Comparison of ENCODE assay signal across 9 cellular contexts in the genomic region with DNA sequence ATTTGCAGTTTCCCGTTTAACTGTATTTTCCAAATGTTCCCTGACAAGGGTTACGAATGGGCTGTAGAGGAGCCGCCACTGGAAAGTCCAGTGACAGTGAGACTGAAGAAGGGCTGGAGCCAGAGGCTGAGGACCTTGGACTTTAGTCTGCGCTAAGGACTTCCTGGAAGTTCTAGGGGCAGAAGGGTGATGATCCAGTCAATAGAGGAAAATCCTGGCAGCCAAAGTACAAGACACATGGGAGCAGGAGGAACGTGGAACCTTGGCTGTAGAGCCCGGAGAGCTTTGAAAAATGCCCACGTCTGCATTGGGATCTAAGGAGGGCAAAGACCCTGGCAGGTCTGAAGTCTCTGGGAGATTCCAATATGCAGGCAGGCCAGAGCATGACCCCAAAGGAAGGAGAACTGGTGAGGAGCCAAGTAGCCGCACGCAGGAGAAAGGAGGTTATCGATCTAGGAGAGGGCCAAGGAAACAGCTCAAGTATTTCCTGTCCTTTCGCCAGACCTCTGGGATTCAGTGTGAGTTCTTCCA. TPM values are rescaled to one million over a fixed set of nuclear protein-coding genes. Genes with fewer than 3 reads are reported as not detected.
DNase-seq lines count a peak whose midpoint lies in the region; ATAC-seq, FAIRE-seq and TF ChIP-seq lines count a peak whose summit lies in the region.
"Had no signal": no experiment of that assay in that cellular context is flagged by ENCODE, and none has a peak within 500 bp of the region (broad histone marks: within the 10 kb centered on the region; RNA-seq: fewer than 3 reads in every experiment).

No MANE protein-coding gene starts in this region.

- POLR2A ChIA-PET in activated CD4-positive, alpha-beta memory T cell treated with anti-CD3 and anti-CD28 coated beads for 36 hours (lab: Charles Lee), result interaction anchor here (1.4 to 2.3 kb wide), 2 partner anchors 35 to 40 kb away, joined by 3 to 11 read pairs; no protein-coding TSS in a partner anchor

- H3K79me1 ChIP-seq in trophoblast cell (ENCODE audit: low read length), result peaks cover 16% of the 10 kb centered on the region

- H3K9ac ChIP-seq in trophoblast cell (ENCODE audit: low read length), result no peak overlapping the region

- H3K9me3 ChIP-seq in trophoblast cell (ENCODE audit: insufficient read depth, low read depth, low read length), result no peaks in the 10 kb centered on the region

- CTCF ChIA-PET in activated CD4-positive, alpha-beta memory T cell treated with anti-CD3 and anti-CD28 coated beads for 36 hours (lab: Charles Lee), result interaction anchor here (0.6 to 2.8 kb wide), 7 partner anchors 20 to 107 kb away, joined by 3 to 12 read pairs (median 6); no protein-coding TSS in a partner anchor

- no peak overlapping the region for H2AK5ac ChIP-seq in trophoblast cell (ENCODE audit: low read length)

- H3K4ac ChIP-seq in trophoblast cell (ENCODE audit: low read depth, low read length), result no peak overlapping the region

- H3K14ac ChIP-seq in trophoblast cell (ENCODE audit: low read length), result peak overlapping the region; percentile 60

- no peak overlapping the region for H3K4me2 ChIP-seq in trophoblast cell (ENCODE audit: low read length)

- peaks cover 0 to 4% of the 10 kb centered on the region in 2 experiments for H3K36me3 ChIP-seq in trophoblast cell (ENCODE audit: control insufficient read depth in 1 of 2, insufficient read depth in 2 of 2, low read length in 2 of 2)

- no peak overlapping the region for H4K12ac ChIP-seq in trophoblast cell (ENCODE audit: low read depth, low read length)

- peak overlapping the region; percentile 54 for H2BK120ac ChIP-seq in trophoblast cell (ENCODE audit: insufficient read depth, low read length, poor library complexity)

- H3K36me3 Mint-ChIP-seq in activated CD4-positive, alpha-beta memory T cell treated with anti-CD3 and anti-CD28 coated beads for 36 hours, result peaks cover 47% of the 10 kb centered on the region
- H3K36me3 Mint-ChIP-seq in stimulated activated naive B cell treated with anti-CD40 and anti-IgM and Interleukin-4, amounts not matched to agents 10 μg/mL and 1 μg/mL and 100 μg/mL, for 72 hours, result peaks cover 46 to 70% of the 10 kb centered on the region in 2 donors

- no peak overlapping the region for H2AFZ ChIP-seq in trophoblast cell (ENCODE audit: insufficient read depth, low read length, poor library complexity)

- H3K27ac Mint-ChIP-seq in activated CD4-positive, alpha-beta memory T cell treated with anti-CD3 and anti-CD28 coated beads for 36 hours, result peak overlapping the region; percentile 52
- no peak overlapping the region for H3K27ac Mint-ChIP-seq in stimulated activated naive B cell treated with anti-CD40 and anti-IgM and Interleukin-4, amounts not matched to agents 10 μg/mL and 1 μg/mL and 100 μg/mL, for 72 hours

- TF ChIP-seq CTCF in fibroblast of the aortic adventitia (IDR thresholded peaks at IDR 0.05; ENCODE audit: insufficient read depth, low read length), result no peak

- H3K4me3 ChIP-seq in fibroblast of the aortic adventitia (ENCODE audit: low read depth, low read length) (no peak overlapping the region), trophoblast cell (ENCODE audit: low read depth, low read length) (no peak overlapping the region)

- peak; percentile 39 for FAIRE-seq in GM19239 (lab: Jason Lieb, UNC)

- peak overlapping the region; percentile 77 for H4K91ac ChIP-seq in trophoblast cell (ENCODE audit: low read depth, low read length)

- H2BK5ac ChIP-seq in trophoblast cell (ENCODE audit: low read depth, low read length, poor library complexity), result peak overlapping the region; percentile 55

- peaks cover 3% of the 10 kb centered on the region for H3K9me3 Mint-ChIP-seq in activated CD4-positive, alpha-beta memory T cell treated with anti-CD3 and anti-CD28 coated beads for 36 hours
- peaks cover 0 to 6% of the 10 kb centered on the region in 2 donors for H3K9me3 Mint-ChIP-seq in stimulated activated naive B cell treated with anti-CD40 and anti-IgM and Interleukin-4, amounts not matched to agents 10 μg/mL and 1 μg/mL and 100 μg/mL, for 72 hours

- H3K18ac ChIP-seq in trophoblast cell (ENCODE audit: low read length), result peak overlapping the region; percentile 79

- no peak overlapping the region for H3K4me3 Mint-ChIP-seq in activated CD4-positive, alpha-beta memory T cell treated with anti-CD3 and anti-CD28 coated beads for 36 hours
- H3K4me3 Mint-ChIP-seq in stimulated activated naive B cell treated with anti-CD40 and anti-IgM and Interleukin-4, amounts not matched to agents 10 μg/mL and 1 μg/mL and 100 μg/mL, for 72 hours, result no peak overlapping the region

- H3K27ac ChIP-seq in trophoblast cell (ENCODE audit: low read depth, low read length), result no peak overlapping the region

- H3K27me3 Mint-ChIP-seq in activated CD4-positive, alpha-beta memory T cell treated with anti-CD3 and anti-CD28 coated beads for 36 hours, result no peaks in the 10 kb centered on the region
- H3K27me3 Mint-ChIP-seq in stimulated activated naive B cell treated with anti-CD40 and anti-IgM and Interleukin-4, amounts not matched to agents 10 μg/mL and 1 μg/mL and 100 μg/mL, for 72 hours, result no peaks in the 10 kb centered on the region

- H3K23ac ChIP-seq in trophoblast cell (ENCODE audit: low read length), result no peak overlapping the region

- peaks cover 97% of the 10 kb centered on the region for H3K4me1 Mint-ChIP-seq in activated CD4-positive, alpha-beta memory T cell treated with anti-CD3 and anti-CD28 coated beads for 36 hours (ENCODE audit: low read depth)
- H3K4me1 Mint-ChIP-seq in stimulated activated naive B cell treated with anti-CD40 and anti-IgM and Interleukin-4, amounts not matched to agents 10 μg/mL and 1 μg/mL and 100 μg/mL, for 72 hours, result peaks cover 69 to 89% of the 10 kb centered on the region in 2 donors

- peak overlapping the region; percentile 70 for H4K8ac ChIP-seq in trophoblast cell (ENCODE audit: low read depth, low read length)

- intact Hi-C loops in activated CD4-positive, alpha-beta memory T cell treated with anti-CD3 and anti-CD28 coated beads for 36 hours (cut with micrococcal nuclease), result loop anchor here (5.0 to 10.0 kb wide), 2 partner anchors 38 to 279 kb away; partner anchors contain the start of gene ZNF236

- ATAC-seq in HG03095 (IDR thresholded peaks at IDR 0.05; ENCODE audit: unreplicated experiment) (no peak), GM19395 (IDR thresholded peaks at IDR 0.05; ENCODE audit: unreplicated experiment) (no peak)
- no peak for ATAC-seq in stimulated activated naive B cell treated with anti-CD40 and anti-IgM and Interleukin-4, amounts not matched to agents 10 μg/mL and 1 μg/mL and 100 μg/mL, for 72 hours (replicated peaks)

- no peaks in the 10 kb centered on the region for H3K79me2 ChIP-seq in trophoblast cell (ENCODE audit: control insufficient read depth, insufficient read depth, low read length, poor library complexity)

- no CpG with 5 or more reads among the region's 11 CpGs for WGBS in trophoblast cell (ENCODE audit: extremely low coverage, insufficient coverage, insufficient read length)

- H3K4me1 ChIP-seq in trophoblast cell (ENCODE audit: control insufficient read depth in 1 of 2, insufficient read depth in 2 of 2, low read length in 2 of 2), result peaks cover 28 to 32% of the 10 kb centered on the region in 2 experiments

- H2BK12ac ChIP-seq in trophoblast cell (ENCODE audit: low read length), result peak overlapping the region; percentile 75

- no peaks in the 10 kb centered on the region for H3K27me3 ChIP-seq in trophoblast cell (ENCODE audit: insufficient read depth, low read length)

- DNase-seq in GM19239 (ENCODE audit: insufficient read length, low spot score) (no peak), fibroblast of the aortic adventitia (ENCODE audit: low read depth) (peak; percentile 96), trophoblast cell (no peak), DMS114 treated with DMSO at 0.1 percent for 48 hours (lab: John Stamatoyannopoulos, UW; ENCODE audit: unreplicated experiment) (no peak)
- DNase-seq in activated CD4-positive, alpha-beta memory T cell treated with anti-CD3 and anti-CD28 coated beads for 36 hours, result no peak
- no peak for DNase-seq in stimulated activated naive B cell treated with anti-CD40 and anti-IgM and Interleukin-4, amounts not matched to agents 10 μg/mL and 1 μg/mL and 100 μg/mL, for 72 hours
- DNase-seq: NCI-H510A had no signal

RNA-seq across cellular contexts. Expression of gene MBP, which starts 28.5 kb away (rescaled TPM):
- total RNA-seq in activated CD4-positive, alpha-beta memory T cell treated with anti-CD3 and anti-CD28 coated beads for 36 hours, result 10 to 100 TPM; 38.9 to 40.4 TPM
- total RNA-seq in fibroblast of the aortic adventitia (ENCODE audit: low replicate concordance), result 25.8 and 54.1 TPM in 2 replicates
- 8.4 and 9.2 TPM in 2 replicates for polyA plus RNA-seq in trophoblast cell (2013)
